28 cellular contexts compared by ENCODE assay signal in the genomic region with DNA sequence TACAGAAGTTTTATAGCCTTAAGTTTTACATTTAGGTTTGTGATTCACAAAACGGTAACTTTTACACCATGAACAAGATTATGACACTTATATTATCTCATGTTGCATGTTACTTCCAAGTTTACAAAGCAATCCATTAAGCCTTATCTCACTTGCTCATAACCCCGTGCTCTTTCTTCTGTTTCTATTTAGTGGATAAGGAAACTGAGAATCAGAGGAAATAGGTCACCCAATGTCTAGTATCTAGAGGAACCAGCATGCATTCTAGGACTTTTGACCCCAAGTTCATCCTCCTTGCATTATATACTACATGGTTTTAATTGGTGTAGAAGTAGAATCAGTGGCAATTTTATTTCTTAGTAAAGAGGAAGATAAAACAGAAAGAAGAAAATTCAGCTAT.
"Had no signal": no experiment of that assay in that cellular context is flagged by ENCODE, and none has a peak within 500 bp of the region (broad histone marks: within the 10 kb centered on the region; RNA-seq: fewer than 3 reads in every experiment).

No MANE protein-coding gene starts in this region.

- H3K4me3 ChIP-seq: gastroesophageal sphincter, psoas muscle, stomach, thyroid gland, upper lobe of left lung had no signal

- H3K9me3 ChIP-seq: gastroesophageal sphincter, psoas muscle, stomach, thyroid gland, upper lobe of left lung had no signal

- H3K27ac ChIP-seq: gastroesophageal sphincter, parathyroid adenoma, psoas muscle, stomach, thyroid gland, upper lobe of left lung had no signal

- H3K36me3 ChIP-seq: gastroesophageal sphincter, stomach, upper lobe of left lung had no signal

- ATAC-seq: gastroesophageal sphincter; naive thymus-derived CD8-positive, alpha-beta T cell; psoas muscle; stimulated activated naive B cell treated with anti-CD40 and anti-IgM and Interleukin-4, amounts not matched to agents 10 μg/mL and 1 μg/mL and 100 μg/mL, for 72 hours had no signal

- H2AFZ ChIP-seq: parathyroid adenoma had no signal

- H3K27me3 ChIP-seq: gastroesophageal sphincter, stomach, thyroid gland, upper lobe of left lung had no signal

- H3K9ac ChIP-seq: parathyroid adenoma had no signal

- H3K4me1 ChIP-seq: gastroesophageal sphincter, parathyroid adenoma, psoas muscle, stomach, thyroid gland, upper lobe of left lung had no signal

- DNase-seq: activated CD4-positive, alpha-beta memory T cell treated with anti-CD3 and anti-CD28 coated beads for 36 hours; activated CD4-positive, alpha-beta T cell treated with anti-CD3 and anti-CD28 coated beads, Interleukin-2, amount 10 ng/mL, durations not matched to agents 24 days and 14 days; activated CD4-positive, CD25-positive, alpha-beta regulatory T cell treated with anti-CD3 and anti-CD28 coated beads, Interleukin-2, amount 50 U/mL, for 72 hours; activated CD8-positive, alpha-beta memory T cell treated with anti-CD3 and anti-CD28 coated beads, Interleukin-2, amount 50 U/mL, for 4 hours; activated gamma-delta T cell; activated naive CD4-positive, alpha-beta T cell treated with anti-CD3 and anti-CD28 coated beads, Interleukin-2, amount 10 ng/mL, durations not matched to agents 7 days and 5 days; activated T-cell treated with anti-CD3 and anti-CD28 coated beads, Interleukin-2, amount 50 U/mL, for 1 hour; amygdala; dermis blood vessel endothelial cell; effector CD4-positive, alpha-beta T cell; hypothalamus; immature natural killer cell; kidney; midbrain; naive thymus-derived CD8-positive, alpha-beta T cell; nucleus accumbens; psoas muscle; stimulated activated CD4-positive, alpha-beta T cell treated with anti-CD3 and anti-CD28 coated beads, Interleukin-15, amount 100 ng/mL, for 24 hours; stimulated activated CD4-positive, alpha-beta T cell treated with anti-CD3 and anti-CD28 coated beads, Interleukin-2, amount 100 ng/mL, for 24 hours; stimulated activated naive B cell treated with anti-CD40 and anti-IgM and Interleukin-4, amounts not matched to agents 10 μg/mL and 1 μg/mL and 100 μg/mL, for 72 hours; stomach; T-helper 1 cell; thyroid gland; upper lobe of left lung had no signal

- FAIRE-seq: bronchial epithelial cell, colon, kidney had no signal

- H3K79me2 ChIP-seq: parathyroid adenoma had no signal
